Comparison of ENCODE assay signal across 16 cellular contexts in genomic region chr13:75250526-75251183, GRCh38.
DNase-seq lines count a peak whose midpoint lies in the region; ATAC-seq and TF ChIP-seq lines count a peak whose summit lies in the region.
"Had no signal": no experiment of that assay in that cellular context is flagged by ENCODE, and none has a peak within 500 bp of the region (broad histone marks: within the 10 kb centered on the region; RNA-seq: fewer than 3 reads in every experiment).

No MANE protein-coding gene starts in this region.

- intact Hi-C loops in sciatic nerve (cut with DNase I), result no loop called here

- DNase-seq in ELR (ENCODE audit: low read depth), result peak; percentile 38
- DNase-seq in adipocyte (ENCODE audit: low read depth), result no peak
- peak; percentile 21 to 64 for DNase-seq in foreskin fibroblast
- no peak for DNase-seq in sciatic nerve (ENCODE audit: low spot score)
- DNase-seq in erythroblast (lab: John Stamatoyannopoulos, UW), result no peak
- no peak for DNase-seq in stimulated activated effector memory CD8-positive, alpha-beta T cell treated with anti-CD3 and anti-CD28 coated beads, Interleukin-12 subunit alpha, Interleukin-12 subunit beta, amount 100 ng/mL, for 72 hours (ENCODE audit: low spot score in 2 of 2)
- no peak for DNase-seq in occipital lobe (lab: John Stamatoyannopoulos, UW)
- DNase-seq: activated CD4-positive, CD25-positive, alpha-beta regulatory T cell treated with anti-CD3 and anti-CD28 coated beads, Interleukin-2, amount 50 U/mL, for 72 hours; effector CD8-positive, alpha-beta T cell; GF-D8; kidney; NCI-H187 treated with DMSO at 0.1 percent for 48 hours; NCI-H526; T-helper 2 cell had no signal

- no peak overlapping the region for H3K27ac Mint-ChIP-seq in stimulated activated effector memory CD8-positive, alpha-beta T cell treated with anti-CD3 and anti-CD28 coated beads, Interleukin-12 subunit alpha, Interleukin-12 subunit beta, amount 100 ng/mL, for 72 hours

- peaks cover 3% of the 10 kb centered on the region for H3K9me3 Mint-ChIP-seq in stimulated activated effector memory CD8-positive, alpha-beta T cell treated with anti-CD3 and anti-CD28 coated beads, Interleukin-12 subunit alpha, Interleukin-12 subunit beta, amount 100 ng/mL, for 72 hours

- no peaks in the 10 kb centered on the region for H3K4me1 Mint-ChIP-seq in stimulated activated effector memory CD8-positive, alpha-beta T cell treated with anti-CD3 and anti-CD28 coated beads, Interleukin-12 subunit alpha, Interleukin-12 subunit beta, amount 100 ng/mL, for 72 hours

- no peak overlapping the region for H3K4me3 Mint-ChIP-seq in stimulated activated effector memory CD8-positive, alpha-beta T cell treated with anti-CD3 and anti-CD28 coated beads, Interleukin-12 subunit alpha, Interleukin-12 subunit beta, amount 100 ng/mL, for 72 hours

- no peak for TF ChIP-seq POLR2A in erythroblast (IDR thresholded peaks at IDR 0.05; ENCODE audit: low read length)

- H3K27me3 ChIP-seq in adipocyte (replicated peaks; ENCODE audit: control insufficient read depth, insufficient read depth, low read length), result no peaks in the 10 kb centered on the region

- no peaks in the 10 kb centered on the region for H3K9me3 ChIP-seq in adipocyte (ENCODE audit: control insufficient read depth, low read length)

- H3K4me3 ChIP-seq in adipocyte (ENCODE audit: low read length) (peak overlapping the region; percentile 50), foreskin fibroblast (ENCODE audit: low read depth in 1 of 2, low read length in 2 of 2) (no peak overlapping the region)

- no peak for TF ChIP-seq CTCF in foreskin fibroblast (IDR thresholded peaks at IDR 0.05; ENCODE audit: low read depth, low read length)

- H3K36me3 ChIP-seq in adipocyte (ENCODE audit: control insufficient read depth, insufficient read depth, low read length, severe bottlenecking), result no peaks in the 10 kb centered on the region

- H3K4me1 ChIP-seq in adipocyte (ENCODE audit: control insufficient read depth, insufficient read depth, low read length), result peaks cover 12% of the 10 kb centered on the region
- H3K4me1 ChIP-seq: parathyroid adenoma had no signal

- no peaks in the 10 kb centered on the region for H3K36me3 Mint-ChIP-seq in stimulated activated effector memory CD8-positive, alpha-beta T cell treated with anti-CD3 and anti-CD28 coated beads, Interleukin-12 subunit alpha, Interleukin-12 subunit beta, amount 100 ng/mL, for 72 hours

- no peak overlapping the region for H3K9ac ChIP-seq in adipocyte (ENCODE audit: low read length)
- H3K9ac ChIP-seq: parathyroid adenoma had no signal

- peak; percentile 77 for ATAC-seq in sciatic nerve
- no peak for ATAC-seq in stimulated activated effector memory CD8-positive, alpha-beta T cell treated with anti-CD3 and anti-CD28 coated beads, Interleukin-12 subunit alpha, Interleukin-12 subunit beta, amount 100 ng/mL, for 72 hours
- no peak for ATAC-seq in HG03571 (IDR thresholded peaks at IDR 0.05; ENCODE audit: unreplicated experiment)

Comparison
In these comparisons a context has a peak if more than half of its experiments do, and no peak if none do; other contexts are left out.
1. DNase-seq: peak in ELR (single experiment) and foreskin fibroblast (2 of 2); none in adipocyte (single experiment), sciatic nerve (single experiment), erythroblast (0 of 2), stimulated activated effector memory CD8-positive, alpha-beta T cell treated with anti-CD3 and anti-CD28 coated beads, Interleukin-12 subunit alpha, Interleukin-12 subunit beta, amount 100 ng/mL, for 72 hours (0 of 2) and occipital lobe (single experiment).